ENCODE assay signal across 4 cellular contexts in the genomic region with DNA sequence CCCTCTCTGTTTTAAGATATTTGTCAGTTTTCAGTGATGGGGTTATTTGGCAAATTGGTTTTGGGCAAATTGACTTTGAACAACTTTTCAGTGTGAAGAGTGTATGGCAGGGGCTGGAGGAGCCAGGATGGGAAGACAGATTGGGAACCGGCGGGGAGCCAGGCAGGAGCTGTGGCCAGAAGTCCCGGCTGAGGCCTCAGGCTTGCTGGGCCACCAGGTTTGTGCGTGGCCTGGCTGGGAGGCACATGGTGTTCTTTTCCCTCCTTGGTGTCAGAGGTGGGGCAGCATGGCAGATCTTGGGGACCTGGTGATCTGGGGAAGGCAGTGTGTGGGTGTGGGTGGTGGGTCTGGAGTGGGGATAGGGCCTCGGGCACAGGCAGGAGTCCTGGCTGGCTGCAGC.
TF ChIP-seq lines count a peak whose summit lies in the region.

No MANE protein-coding gene starts in this region.

TF ChIP-seq in A549, 52 proteins besides CTCF, POLR2A, EP300 and RAD21 (continues in another document):
- TF ChIP-seq, protein P1, sequence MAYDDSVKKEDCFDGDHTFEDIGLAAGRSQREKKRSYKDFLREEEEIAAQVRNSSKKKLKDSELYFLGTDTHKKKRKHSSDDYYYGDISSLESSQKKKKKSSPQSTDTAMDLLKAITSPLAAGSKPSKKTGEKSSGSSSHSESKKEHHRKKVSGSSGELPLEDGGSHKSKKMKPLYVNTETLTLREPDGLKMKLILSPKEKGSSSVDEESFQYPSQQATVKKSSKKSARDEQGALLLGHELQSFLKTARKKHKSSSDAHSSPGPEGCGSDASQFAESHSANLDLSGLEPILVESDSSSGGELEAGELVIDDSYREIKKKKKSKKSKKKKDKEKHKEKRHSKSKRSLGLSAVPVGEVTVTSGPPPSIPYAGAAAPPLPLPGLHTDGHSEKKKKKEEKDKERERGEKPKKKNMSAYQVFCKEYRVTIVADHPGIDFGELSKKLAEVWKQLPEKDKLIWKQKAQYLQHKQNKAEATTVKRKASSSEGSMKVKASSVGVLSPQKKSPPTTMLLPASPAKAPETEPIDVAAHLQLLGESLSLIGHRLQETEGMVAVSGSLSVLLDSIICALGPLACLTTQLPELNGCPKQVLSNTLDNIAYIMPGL (CRISPR knock-in tag; IDR thresholded peaks at IDR 0.05; ENCODE audit: borderline replicate concordance) = no peak
- TF ChIP-seq, protein P2, sequence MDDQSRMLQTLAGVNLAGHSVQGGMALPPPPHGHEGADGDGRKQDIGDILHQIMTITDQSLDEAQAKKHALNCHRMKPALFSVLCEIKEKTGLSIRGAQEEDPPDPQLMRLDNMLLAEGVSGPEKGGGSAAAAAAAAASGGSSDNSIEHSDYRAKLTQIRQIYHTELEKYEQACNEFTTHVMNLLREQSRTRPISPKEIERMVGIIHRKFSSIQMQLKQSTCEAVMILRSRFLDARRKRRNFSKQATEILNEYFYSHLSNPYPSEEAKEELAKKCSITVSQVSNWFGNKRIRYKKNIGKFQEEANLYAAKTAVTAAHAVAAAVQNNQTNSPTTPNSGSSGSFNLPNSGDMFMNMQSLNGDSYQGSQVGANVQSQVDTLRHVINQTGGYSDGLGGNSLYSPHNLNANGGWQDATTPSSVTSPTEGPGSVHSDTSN (IDR thresholded peaks at IDR 0.05) = no peak
- TF ChIP-seq ESRRA (IDR thresholded peaks at IDR 0.05; ENCODE audit: borderline replicate concordance, low read length) (no peak), BHLHE40 (IDR thresholded peaks at IDR 0.05; ENCODE audit: low read depth, low read length) (no peak), MAZ (IDR thresholded peaks at IDR 0.05; ENCODE audit: borderline replicate concordance, low read depth, low read length) (no peak), HOXA7 (CRISPR knock-in tag; IDR thresholded peaks at IDR 0.05) (no peak), TP53 (CRISPR knock-in tag; IDR thresholded peaks at IDR 0.05) (no peak)
- TF ChIP-seq, protein P3, sequence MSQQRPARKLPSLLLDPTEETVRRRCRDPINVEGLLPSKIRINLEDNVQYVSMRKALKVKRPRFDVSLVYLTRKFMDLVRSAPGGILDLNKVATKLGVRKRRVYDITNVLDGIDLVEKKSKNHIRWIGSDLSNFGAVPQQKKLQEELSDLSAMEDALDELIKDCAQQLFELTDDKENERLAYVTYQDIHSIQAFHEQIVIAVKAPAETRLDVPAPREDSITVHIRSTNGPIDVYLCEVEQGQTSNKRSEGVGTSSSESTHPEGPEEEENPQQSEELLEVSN (IDR thresholded peaks at IDR 0.05; ENCODE audit: borderline replicate concordance, low read depth) = no peak
- TF ChIP-seq, protein P4, sequence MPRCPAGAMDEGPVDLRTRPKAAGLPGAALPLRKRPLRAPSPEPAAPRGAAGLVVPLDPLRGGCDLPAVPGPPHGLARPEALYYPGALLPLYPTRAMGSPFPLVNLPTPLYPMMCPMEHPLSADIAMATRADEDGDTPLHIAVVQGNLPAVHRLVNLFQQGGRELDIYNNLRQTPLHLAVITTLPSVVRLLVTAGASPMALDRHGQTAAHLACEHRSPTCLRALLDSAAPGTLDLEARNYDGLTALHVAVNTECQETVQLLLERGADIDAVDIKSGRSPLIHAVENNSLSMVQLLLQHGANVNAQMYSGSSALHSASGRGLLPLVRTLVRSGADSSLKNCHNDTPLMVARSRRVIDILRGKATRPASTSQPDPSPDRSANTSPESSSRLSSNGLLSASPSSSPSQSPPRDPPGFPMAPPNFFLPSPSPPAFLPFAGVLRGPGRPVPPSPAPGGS (IDR thresholded peaks at IDR 0.05) = no peak

TF ChIP-seq in WTC11, 78 proteins besides CTCF, POLR2A, EP300 and RAD21:
- TF ChIP-seq, protein P5, sequence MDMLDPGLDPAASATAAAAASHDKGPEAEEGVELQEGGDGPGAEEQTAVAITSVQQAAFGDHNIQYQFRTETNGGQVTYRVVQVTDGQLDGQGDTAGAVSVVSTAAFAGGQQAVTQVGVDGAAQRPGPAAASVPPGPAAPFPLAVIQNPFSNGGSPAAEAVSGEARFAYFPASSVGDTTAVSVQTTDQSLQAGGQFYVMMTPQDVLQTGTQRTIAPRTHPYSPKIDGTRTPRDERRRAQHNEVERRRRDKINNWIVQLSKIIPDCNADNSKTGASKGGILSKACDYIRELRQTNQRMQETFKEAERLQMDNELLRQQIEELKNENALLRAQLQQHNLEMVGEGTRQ (CRISPR knock-in tag; IDR thresholded peaks at IDR 0.05) = no peak
- no peak for TF ChIP-seq NFE2L1 (CRISPR knock-in tag; IDR thresholded peaks at IDR 0.05)
- TF ChIP-seq RELA (CRISPR knock-in tag; IDR thresholded peaks at IDR 0.05; ENCODE audit: borderline replicate concordance) = no peak

TF ChIP-seq in HepG2, 621 proteins besides CTCF, POLR2A, EP300 and RAD21:
- TF ChIP-seq, protein P6, sequence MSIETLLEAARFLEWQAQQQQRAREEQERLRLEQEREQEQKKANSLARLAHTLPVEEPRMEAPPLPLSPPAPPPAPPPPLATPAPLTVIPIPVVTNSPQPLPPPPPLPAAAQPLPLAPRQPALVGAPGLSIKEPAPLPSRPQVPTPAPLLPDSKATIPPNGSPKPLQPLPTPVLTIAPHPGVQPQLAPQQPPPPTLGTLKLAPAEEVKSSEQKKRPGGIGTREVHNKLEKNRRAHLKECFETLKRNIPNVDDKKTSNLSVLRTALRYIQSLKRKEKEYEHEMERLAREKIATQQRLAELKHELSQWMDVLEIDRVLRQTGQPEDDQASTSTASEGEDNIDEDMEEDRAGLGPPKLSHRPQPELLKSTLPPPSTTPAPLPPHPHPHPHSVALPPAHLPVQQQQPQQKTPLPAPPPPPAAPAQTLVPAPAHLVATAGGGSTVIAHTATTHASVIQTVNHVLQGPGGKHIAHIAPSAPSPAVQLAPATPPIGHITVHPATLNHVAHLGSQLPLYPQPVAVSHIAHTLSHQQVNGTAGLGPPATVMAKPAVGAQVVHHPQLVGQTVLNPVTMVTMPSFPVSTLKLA (IDR thresholded peaks at IDR 0.05) = no peak
- TF ChIP-seq KDM5B (CRISPR knock-in tag; IDR thresholded peaks at IDR 0.05; ENCODE audit: borderline replicate concordance) (no peak), ZNF180 (CRISPR knock-in tag; IDR thresholded peaks at IDR 0.05; ENCODE audit: borderline replicate concordance, low read depth) (no peak)

TF ChIP-seq in SK-N-SH treated with all-trans-retinoic acid at 6 μM for 48 hours, 23 proteins besides CTCF, POLR2A, EP300 and RAD21:
- TF ChIP-seq, protein P7, sequence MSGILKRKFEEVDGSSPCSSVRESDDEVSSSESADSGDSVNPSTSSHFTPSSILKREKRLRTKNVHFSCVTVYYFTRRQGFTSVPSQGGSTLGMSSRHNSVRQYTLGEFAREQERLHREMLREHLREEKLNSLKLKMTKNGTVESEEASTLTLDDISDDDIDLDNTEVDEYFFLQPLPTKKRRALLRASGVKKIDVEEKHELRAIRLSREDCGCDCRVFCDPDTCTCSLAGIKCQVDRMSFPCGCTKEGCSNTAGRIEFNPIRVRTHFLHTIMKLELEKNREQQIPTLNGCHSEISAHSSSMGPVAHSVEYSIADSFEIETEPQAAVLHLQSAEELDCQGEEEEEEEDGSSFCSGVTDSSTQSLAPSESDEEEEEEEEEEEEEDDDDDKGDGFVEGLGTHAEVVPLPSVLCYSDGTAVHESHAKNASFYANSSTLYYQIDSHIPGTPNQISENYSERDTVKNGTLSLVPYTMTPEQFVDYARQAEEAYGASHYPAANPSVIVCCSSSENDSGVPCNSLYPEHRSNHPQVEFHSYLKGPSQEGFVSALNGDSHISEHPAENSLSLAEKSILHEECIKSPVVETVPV (CRISPR knock-in tag; IDR thresholded peaks at IDR 0.05) = no peak
- TF ChIP-seq OSR1 (CRISPR knock-in tag; IDR thresholded peaks at IDR 0.05) = no peak
- TF ChIP-seq BACH2 (CRISPR knock-in tag; IDR thresholded peaks at IDR 0.05; ENCODE audit: borderline replicate concordance) = no peak
- TF ChIP-seq ZNF565 (CRISPR knock-in tag; conservative IDR thresholded peaks at IDR 0.05; ENCODE audit: low read depth) = no peak
- no peak for TF ChIP-seq RARB (CRISPR knock-in tag; IDR thresholded peaks at IDR 0.05)
- no peak for TF ChIP-seq ESRRG (CRISPR knock-in tag; IDR thresholded peaks at IDR 0.05)
- TF ChIP-seq ARNTL (CRISPR knock-in tag; IDR thresholded peaks at IDR 0.05; ENCODE audit: borderline replicate concordance, low read depth) = no peak
- no peak for TF ChIP-seq ZNF8 (CRISPR knock-in tag; IDR thresholded peaks at IDR 0.05)
- TF ChIP-seq ZFP30 (CRISPR knock-in tag; IDR thresholded peaks at IDR 0.05) = no peak
- TF ChIP-seq, protein P8, sequence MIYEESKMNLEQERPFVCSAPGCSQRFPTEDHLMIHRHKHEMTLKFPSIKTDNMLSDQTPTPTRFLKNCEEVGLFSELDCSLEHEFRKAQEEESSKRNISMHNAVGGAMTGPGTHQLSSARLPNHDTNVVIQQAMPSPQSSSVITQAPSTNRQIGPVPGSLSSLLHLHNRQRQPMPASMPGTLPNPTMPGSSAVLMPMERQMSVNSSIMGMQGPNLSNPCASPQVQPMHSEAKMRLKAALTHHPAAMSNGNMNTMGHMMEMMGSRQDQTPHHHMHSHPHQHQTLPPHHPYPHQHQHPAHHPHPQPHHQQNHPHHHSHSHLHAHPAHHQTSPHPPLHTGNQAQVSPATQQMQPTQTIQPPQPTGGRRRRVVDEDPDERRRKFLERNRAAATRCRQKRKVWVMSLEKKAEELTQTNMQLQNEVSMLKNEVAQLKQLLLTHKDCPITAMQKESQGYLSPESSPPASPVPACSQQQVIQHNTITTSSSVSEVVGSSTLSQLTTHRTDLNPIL (CRISPR knock-in tag; IDR thresholded peaks at IDR 0.05; ENCODE audit: low read depth) = no peak
- TF ChIP-seq SNAI2 (CRISPR knock-in tag; IDR thresholded peaks at IDR 0.05) = no peak
- TF ChIP-seq, protein P9, sequence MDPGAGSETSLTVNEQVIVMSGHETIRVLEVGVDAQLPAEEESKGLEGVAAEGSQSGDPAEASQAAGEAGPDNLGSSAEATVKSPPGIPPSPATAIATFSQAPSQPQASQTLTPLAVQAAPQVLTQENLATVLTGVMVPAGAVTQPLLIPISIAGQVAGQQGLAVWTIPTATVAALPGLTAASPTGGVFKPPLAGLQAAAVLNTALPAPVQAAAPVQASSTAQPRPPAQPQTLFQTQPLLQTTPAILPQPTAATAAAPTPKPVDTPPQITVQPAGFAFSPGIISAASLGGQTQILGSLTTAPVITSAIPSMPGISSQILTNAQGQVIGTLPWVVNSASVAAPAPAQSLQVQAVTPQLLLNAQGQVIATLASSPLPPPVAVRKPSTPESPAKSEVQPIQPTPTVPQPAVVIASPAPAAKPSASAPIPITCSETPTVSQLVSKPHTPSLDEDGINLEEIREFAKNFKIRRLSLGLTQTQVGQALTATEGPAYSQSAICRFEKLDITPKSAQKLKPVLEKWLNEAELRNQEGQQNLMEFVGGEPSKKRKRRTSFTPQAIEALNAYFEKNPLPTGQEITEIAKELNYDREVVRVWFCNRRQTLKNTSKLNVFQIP (CRISPR knock-in tag; IDR thresholded peaks at IDR 0.05; ENCODE audit: borderline replicate concordance, low read depth) = no peak
- no peak for TF ChIP-seq ZNF70 (CRISPR knock-in tag; IDR thresholded peaks at IDR 0.05)
- no peak for TF ChIP-seq ZFP3 (CRISPR knock-in tag; IDR thresholded peaks at IDR 0.05)
